ENCODE assay signal across 13 cellular contexts in the genomic region with DNA sequence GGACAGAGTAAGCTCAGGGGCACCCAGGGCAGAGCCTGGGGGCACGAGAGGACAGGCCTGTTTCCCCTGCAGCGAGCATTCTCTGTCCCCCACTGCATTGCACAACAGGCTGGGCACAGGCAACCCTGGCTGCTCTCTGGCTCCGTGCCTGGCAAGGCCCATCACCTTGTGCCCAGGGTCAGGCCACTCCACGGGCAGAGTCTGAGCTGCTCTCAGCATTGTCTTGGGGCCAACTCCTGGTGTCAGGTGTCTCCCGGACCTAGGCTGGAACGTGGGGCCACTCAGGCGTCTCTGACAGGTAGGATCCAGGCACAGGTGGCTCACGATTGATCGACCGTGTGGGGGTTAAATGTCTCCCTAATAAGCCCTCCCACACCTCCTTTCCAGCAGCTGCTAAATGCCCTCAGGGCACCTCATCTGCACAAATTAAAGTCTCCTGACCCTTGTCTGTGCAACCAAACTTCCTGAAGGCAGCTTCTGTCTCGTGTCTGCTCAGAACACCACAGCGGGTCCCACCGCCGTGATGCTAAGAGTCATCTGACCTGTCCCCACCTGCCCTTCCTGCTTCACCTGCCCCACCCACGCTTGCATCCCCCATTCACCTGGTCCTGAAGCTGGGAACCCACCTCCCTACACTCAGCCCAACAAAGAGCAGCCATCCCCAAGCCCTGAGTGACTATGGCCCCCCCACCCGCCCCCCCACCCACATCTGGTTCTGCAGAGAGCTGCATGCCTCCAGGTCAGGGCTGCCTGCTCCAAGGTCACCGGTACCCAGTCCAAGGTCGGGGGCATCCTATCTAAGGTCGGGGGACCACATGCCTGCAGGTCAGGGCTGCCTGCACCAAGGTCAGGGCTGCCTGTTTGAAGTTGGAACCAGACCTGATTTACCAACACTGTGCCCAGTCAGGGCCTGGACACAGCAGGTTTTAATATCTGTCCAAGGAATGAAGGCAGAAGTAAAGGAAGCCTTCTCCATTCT.
DNase-seq lines count a peak whose midpoint lies in the region; ATAC-seq and TF ChIP-seq lines count a peak whose summit lies in the region.
"Had no signal": no experiment of that assay in that cellular context is flagged by ENCODE, and none has a peak within 500 bp of the region (broad histone marks: within the 10 kb centered on the region; RNA-seq: fewer than 3 reads in every experiment).

No MANE protein-coding gene starts in this region.

- no peak overlapping the region for H3K4me3 ChIP-seq in SJCRH30
- H3K4me3 ChIP-seq in right cardiac atrium (ENCODE audit: low read length): no peak overlapping the region
- H3K4me3 ChIP-seq in rectal smooth muscle tissue (ENCODE audit: low read length): no peak overlapping the region
- H3K4me3 ChIP-seq: BLaER1 had no signal

- ATAC-seq in right cardiac atrium: no peak
- no peak for ATAC-seq in GM21723 (IDR thresholded peaks at IDR 0.05; ENCODE audit: unreplicated experiment)
- ATAC-seq in HG03521 (IDR thresholded peaks at IDR 0.05; ENCODE audit: unreplicated experiment): no peak
- ATAC-seq: activated T-cell treated with anti-CD3 and anti-CD28 coated beads, Interleukin-2, amount 50 U/mL, for 4 hours had no signal

- CTCF ChIA-PET in Calu3 (lab: Charles Lee): interaction anchor here (0.7 kb wide), 1 partner anchor 68 kb away, joined by 3 read pairs; no protein-coding TSS in a partner anchor

- H3K27ac Mint-ChIP-seq in Calu3 (ENCODE audit: unreplicated experiment) (peak overlapping the region; percentile 50), CD14-positive monocyte (no peak overlapping the region)
- H3K27ac Mint-ChIP-seq: H9 had no signal

- no peaks in the 10 kb centered on the region for H3K9me3 Mint-ChIP-seq in Calu3 (ENCODE audit: low read depth, unreplicated experiment)
- peaks cover 0 to under 1% (median 0%) of the 10 kb centered on the region in 7 donors for H3K9me3 Mint-ChIP-seq in CD14-positive monocyte
- H3K9me3 Mint-ChIP-seq: activated T-cell treated with anti-CD3 and anti-CD28 coated beads, Interleukin-2, amount 50 U/mL, for 4 hours; H9 had no signal

- H3K27me3 ChIP-seq in SJCRH30 (no peaks in the 10 kb centered on the region), right cardiac atrium (ENCODE audit: control insufficient read depth, insufficient read depth) (no peaks in the 10 kb centered on the region), rectal smooth muscle tissue (ENCODE audit: control insufficient read depth, insufficient read depth, low read length) (no peaks in the 10 kb centered on the region)
- H3K27me3 ChIP-seq: BLaER1 had no signal

- H3K4me1 ChIP-seq in SJCRH30 (peaks cover 56% of the 10 kb centered on the region), right cardiac atrium (ENCODE audit: control insufficient read depth, insufficient read depth, low read length) (peaks cover 6% of the 10 kb centered on the region), rectal smooth muscle tissue (ENCODE audit: control insufficient read depth, insufficient read depth, low read length) (peaks cover 15% of the 10 kb centered on the region)

- H3K9me3 ChIP-seq in SJCRH30 (replicated peaks) (no peaks in the 10 kb centered on the region), right cardiac atrium (ENCODE audit: control insufficient read depth, low read length) (no peaks in the 10 kb centered on the region)
- H3K9me3 ChIP-seq: BLaER1 had no signal

- peak overlapping the region; percentile 96 for H3K27ac ChIP-seq in SJCRH30
- peak overlapping the region; percentile 93 for H3K27ac ChIP-seq in right cardiac atrium (ENCODE audit: low read length)
- H3K27ac ChIP-seq in rectal smooth muscle tissue (ENCODE audit: low read depth, low read length): peak overlapping the region; percentile 75
- H3K27ac ChIP-seq: BLaER1 had no signal

- H3K4me1 Mint-ChIP-seq in Calu3 (ENCODE audit: low read depth, unreplicated experiment): peaks cover 15% of the 10 kb centered on the region
- no peaks in the 10 kb centered on the region for H3K4me1 Mint-ChIP-seq in CD14-positive monocyte

- peak overlapping the region; percentile 17 for H3K9ac ChIP-seq in rectal smooth muscle tissue (ENCODE audit: low read length)
- H3K9ac ChIP-seq: BLaER1 had no signal

- H3K27me3 Mint-ChIP-seq in Calu3 (ENCODE audit: unreplicated experiment) (no peaks in the 10 kb centered on the region), CD14-positive monocyte (ENCODE audit: low read depth in 3 of 3) (peaks cover 0 to 3% (median 2%) of the 10 kb centered on the region in 3 donors)

- H3K36me3 ChIP-seq in SJCRH30: no peaks in the 10 kb centered on the region
- no peaks in the 10 kb centered on the region for H3K36me3 ChIP-seq in rectal smooth muscle tissue (ENCODE audit: control insufficient read depth, insufficient read depth, low read length)
- H3K36me3 ChIP-seq: BLaER1 had no signal

- intact Hi-C loops in Calu3 (cut with micrococcal nuclease; ENCODE audit: unreplicated experiment): no loop called here
- intact Hi-C loops in right cardiac atrium (cut with DNase I): loop anchor here in 1 of 4 donors (5.0 kb wide), 1 partner anchor 68 kb away; a partner anchor contains a TSS
- intact Hi-C loops in CD14-positive monocyte (cut with micrococcal nuclease): no loop called here

- no peaks in the 10 kb centered on the region for H3K36me3 Mint-ChIP-seq in Calu3 (ENCODE audit: insufficient read depth, unreplicated experiment)
- no peaks in the 10 kb centered on the region for H3K36me3 Mint-ChIP-seq in CD14-positive monocyte

- TF ChIP-seq CTCF in Calu3 (IDR thresholded peaks at IDR 0.05; ENCODE audit: unreplicated experiment) (no peak), CD14-positive monocyte (IDR thresholded peaks at IDR 0.05) (no peak)

- DNase-seq in Calu3 (peak; percentile 23), SJCRH30 (peak; percentile 61 to 72), right cardiac atrium (peak in 2 of 3 donors; percentile 56 to 71), CD14-positive monocyte (ENCODE audit: low spot score) (no peak), cerebellar cortex (ENCODE audit: low spot score) (no peak)
- DNase-seq: activated T-cell treated with anti-CD3 and anti-CD28 coated beads, Interleukin-2, amount 50 U/mL, for 4 hours; cerebellar nuclear complex; H9; stimulated activated CD4-positive, alpha-beta T cell treated with anti-CD3 and anti-CD28 coated beads, Interleukin-1b, Interleukin-23, amount 100 ng/mL, for 48 hours had no signal

- WGBS in right cardiac atrium: 70% methylated on average over 19 of the region's 19 CpGs

- no TSS peak for BruUV-seq in Calu3 (replicated peaks; lab: Mats Ljungman, UMichigan)

- no peak overlapping the region for H3K4me3 Mint-ChIP-seq in Calu3 (ENCODE audit: low read depth, unreplicated experiment)
- no peak overlapping the region for H3K4me3 Mint-ChIP-seq in CD14-positive monocyte
- H3K4me3 Mint-ChIP-seq: activated T-cell treated with anti-CD3 and anti-CD28 coated beads, Interleukin-2, amount 50 U/mL, for 4 hours; H9 had no signal

Comparison
In these comparisons a context has a peak if more than half of its experiments do, and no peak if none do; other contexts are left out.
1. DNase-seq: peak in Calu3 (single experiment), SJCRH30 (2 of 2) and right cardiac atrium (2 of 3); none in CD14-positive monocyte (single experiment) and cerebellar cortex (single experiment).
2. Peak in every context shown above with its lines, with median percentiles within 50 percentile points of each other: H3K27ac ChIP-seq.